Comparison of ENCODE assay signal across 17 cellular contexts in the genomic region with DNA sequence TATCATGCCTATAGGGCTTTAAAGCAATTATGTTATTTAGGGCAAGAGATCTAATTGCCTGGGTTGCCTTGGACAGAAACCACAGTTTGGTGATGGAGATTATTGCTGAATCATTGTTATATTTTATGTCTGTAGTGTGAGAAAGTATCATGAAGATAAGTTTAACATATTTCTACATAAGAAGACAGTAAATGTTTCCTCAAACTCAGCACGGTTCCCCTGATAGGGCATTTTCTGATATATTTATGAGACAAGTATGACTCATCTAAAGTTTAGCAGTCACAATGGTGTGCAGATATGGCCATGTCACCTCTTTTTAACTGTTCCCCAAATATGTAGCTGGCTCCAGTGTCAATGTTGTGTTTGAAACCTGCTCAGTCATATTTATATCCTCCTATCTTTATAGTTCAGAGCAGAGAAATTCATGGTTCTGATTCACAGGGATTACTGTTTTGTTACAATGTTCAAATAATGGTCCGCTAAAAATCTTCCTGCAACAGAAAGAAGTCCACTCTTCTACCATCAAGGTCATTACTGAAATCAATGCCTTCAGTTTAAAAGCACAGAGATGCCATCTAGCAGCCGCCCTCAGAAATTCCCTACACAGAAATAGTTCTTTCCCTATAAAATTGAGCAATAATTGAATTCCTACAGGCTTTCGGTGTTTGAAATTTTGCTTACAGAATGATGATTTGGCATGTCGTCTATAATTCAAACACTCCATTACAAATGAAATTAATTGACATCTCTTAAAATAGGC. TPM values are rescaled to one million over a fixed set of nuclear protein-coding genes. Genes with fewer than 3 reads are reported as not detected.
"Had no signal": no experiment of that assay in that cellular context is flagged by ENCODE, and none has a peak within 500 bp of the region (broad histone marks: within the 10 kb centered on the region; RNA-seq: fewer than 3 reads in every experiment).

No MANE protein-coding gene starts in this region.

- DNase-seq: activated CD4-positive, alpha-beta T cell treated with anti-CD3 and anti-CD28 coated beads, Interleukin-2, amount 50 U/mL, for 4 hours; activated gamma-delta T cell; foreskin keratinocyte; hippocampal formation; left cardiac atrium; mesenchymal stem cell; mucosa of descending colon; naive B cell; right cardiac atrium; stimulated activated CD4-positive, alpha-beta T cell treated with anti-CD3 and anti-CD28 coated beads, Interleukin-4, amount 100 ng/mL, for 1 hour; stomach; testis had no signal

- H3K9me3 ChIP-seq: mucosa of descending colon, prostate gland, testis had no signal

- H3K27ac ChIP-seq: cardiac muscle cell, foreskin keratinocyte, prostate gland, stomach, testis had no signal

- H3K36me3 Mint-ChIP-seq: activated naive CD4-positive, alpha-beta T cell treated with anti-CD3 and anti-CD28 coated beads, Interleukin-2, amount 50 U/mL, for 24 hours; naive B cell; type B pancreatic cell had no signal

- H3K4me3 Mint-ChIP-seq: activated naive CD4-positive, alpha-beta T cell treated with anti-CD3 and anti-CD28 coated beads, Interleukin-2, amount 50 U/mL, for 24 hours; naive B cell; type B pancreatic cell had no signal

- H3K36me3 ChIP-seq: cardiac muscle cell, prostate gland, stomach had no signal

- H3K27ac Mint-ChIP-seq: activated naive CD4-positive, alpha-beta T cell treated with anti-CD3 and anti-CD28 coated beads, Interleukin-2, amount 50 U/mL, for 24 hours; naive B cell; type B pancreatic cell had no signal

- H3K27me3 ChIP-seq: testis had no signal

- ATAC-seq: foreskin keratinocyte, left cardiac atrium, mucosa of descending colon, right cardiac atrium had no signal

- H3K4me3 ChIP-seq: cardiac muscle cell, mucosa of descending colon, prostate gland, stomach, testis had no signal

- H3K4me1 Mint-ChIP-seq: activated naive CD4-positive, alpha-beta T cell treated with anti-CD3 and anti-CD28 coated beads, Interleukin-2, amount 50 U/mL, for 24 hours had no signal

- H3K9me3 Mint-ChIP-seq: type B pancreatic cell had no signal

RNA-seq across cellular contexts. Expression of gene OLFM3, which starts 3.7 kb away (rescaled TPM):
- polyA plus RNA-seq: cardiac muscle cell, fibroblast of lung, foreskin keratinocyte, right cardiac atrium had no signal
